ENCODE assay signal across 2 cellular contexts in genomic region chr4:180784940-180785339, GRCh38.
TF ChIP-seq lines count a peak whose summit lies in the region.

No MANE protein-coding gene starts in this region.

TF ChIP-seq in GM23338, 12 proteins besides CTCF, POLR2A, EP300 and RAD21:
- TF ChIP-seq ZNF331 (CRISPR knock-in tag; IDR thresholded peaks at IDR 0.05; ENCODE audit: low read depth) (no peak), JUNB (IDR thresholded peaks at IDR 0.05; ENCODE audit: unreplicated experiment) (no peak)
- TF ChIP-seq, protein P1, sequence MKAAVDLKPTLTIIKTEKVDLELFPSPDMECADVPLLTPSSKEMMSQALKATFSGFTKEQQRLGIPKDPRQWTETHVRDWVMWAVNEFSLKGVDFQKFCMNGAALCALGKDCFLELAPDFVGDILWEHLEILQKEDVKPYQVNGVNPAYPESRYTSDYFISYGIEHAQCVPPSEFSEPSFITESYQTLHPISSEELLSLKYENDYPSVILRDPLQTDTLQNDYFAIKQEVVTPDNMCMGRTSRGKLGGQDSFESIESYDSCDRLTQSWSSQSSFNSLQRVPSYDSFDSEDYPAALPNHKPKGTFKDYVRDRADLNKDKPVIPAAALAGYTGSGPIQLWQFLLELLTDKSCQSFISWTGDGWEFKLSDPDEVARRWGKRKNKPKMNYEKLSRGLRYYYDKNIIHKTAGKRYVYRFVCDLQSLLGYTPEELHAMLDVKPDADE (IDR thresholded peaks at IDR 0.05) = no peak

TF ChIP-seq in H1, 55 proteins besides CTCF, POLR2A, EP300 and RAD21:
- TF ChIP-seq EZH2 (IDR thresholded peaks at IDR 0.05; ENCODE audit: low read depth, low read length, severe bottlenecking) (no peak), TEAD4 (IDR thresholded peaks at IDR 0.05; ENCODE audit: low read depth, low read length) (no peak), YY1 (IDR thresholded peaks at IDR 0.05; ENCODE audit: low read depth, low read length) (peak; percentile 63; the same call in 1 of the 2 replicates), BCL11A (IDR thresholded peaks at IDR 0.05; ENCODE audit: low read depth in 2 of 2, low read length in 2 of 2) (no peak)
